In genomic region chr12:47394070-47394469, GRCh38 we compare ENCODE assay signal across 13 cellular contexts.
A peak's percentile ranks its signal among the peaks of the same experiment; 100 is the strongest.
DNase-seq lines count a peak whose midpoint lies in the region; ATAC-seq and TF ChIP-seq lines count a peak whose summit lies in the region.
"Had no signal": no experiment of that assay in that cellular context is flagged by ENCODE, and none has a peak within 500 bp of the region (broad histone marks: within the 10 kb centered on the region; RNA-seq: fewer than 3 reads in every experiment).

No MANE protein-coding gene starts in this region.

- no peaks in the 10 kb centered on the region for H3K79me2 ChIP-seq in Karpas-422 (ENCODE audit: low read length)

- H3K9me3 ChIP-seq in CD8-positive, alpha-beta memory T cell (ENCODE audit: low read length) = no peaks in the 10 kb centered on the region
- H3K9me3 ChIP-seq in Karpas-422 (ENCODE audit: low read length) = no peaks in the 10 kb centered on the region
- peaks cover 0 to 9% of the 10 kb centered on the region in 2 donors for H3K9me3 ChIP-seq in right atrium auricular region
- H3K9me3 ChIP-seq: neutrophil, SJSA1 had no signal

- peaks cover 61% of the 10 kb centered on the region for H3K4me1 ChIP-seq in CD8-positive, alpha-beta memory T cell (ENCODE audit: insufficient read depth, low read length)
- H3K4me1 ChIP-seq in Karpas-422 (ENCODE audit: low read length) (peaks cover 69% of the 10 kb centered on the region), right atrium auricular region (no peaks in the 10 kb centered on the region)

- H3K36me3 Mint-ChIP-seq in CD8-positive, alpha-beta memory T cell = peaks cover 1 to 17% (median 4%) of the 10 kb centered on the region in 3 donors
- peaks cover 47% of the 10 kb centered on the region for H3K36me3 Mint-ChIP-seq in activated T-helper 2 cell treated with anti-CD3 and anti-CD28 coated beads, Interferon-gamma antibody, Interleukin-2, Interleukin-4, amounts not matched to agents 10 μg/mL and 5 μg/mL and 100 μg/mL, durations not matched to agents 14 hours and 24 hours and 36 hours (ENCODE audit: low read depth)
- H3K36me3 Mint-ChIP-seq in natural killer cell = no peaks in the 10 kb centered on the region

- H3K27ac Mint-ChIP-seq in CD8-positive, alpha-beta memory T cell = peak overlapping the region; percentile 90 to 99 (median 96)
- H3K27ac Mint-ChIP-seq in activated T-helper 2 cell treated with anti-CD3 and anti-CD28 coated beads, Interferon-gamma antibody, Interleukin-2, Interleukin-4, amounts not matched to agents 10 μg/mL and 5 μg/mL and 100 μg/mL, durations not matched to agents 14 hours and 24 hours and 36 hours = peak overlapping the region; percentile 83
- peak overlapping the region; percentile 1 to 95 for H3K27ac Mint-ChIP-seq in natural killer cell

- no peaks in the 10 kb centered on the region for H3K36me3 ChIP-seq in CD8-positive, alpha-beta memory T cell (ENCODE audit: insufficient read depth, low read length)
- H3K36me3 ChIP-seq in Karpas-422 (ENCODE audit: insufficient read depth, low read length) (no peaks in the 10 kb centered on the region), right atrium auricular region (no peaks in the 10 kb centered on the region)
- H3K36me3 ChIP-seq: heart left ventricle, neutrophil, SJSA1 had no signal

- H3K27me3 Mint-ChIP-seq in CD8-positive, alpha-beta memory T cell = no peaks in the 10 kb centered on the region
- no peaks in the 10 kb centered on the region for H3K27me3 Mint-ChIP-seq in activated T-helper 2 cell treated with anti-CD3 and anti-CD28 coated beads, Interferon-gamma antibody, Interleukin-2, Interleukin-4, amounts not matched to agents 10 μg/mL and 5 μg/mL and 100 μg/mL, durations not matched to agents 14 hours and 24 hours and 36 hours (ENCODE audit: low read depth)
- no peaks in the 10 kb centered on the region for H3K27me3 Mint-ChIP-seq in natural killer cell (ENCODE audit: low read depth in 2 of 2)

- POLR2A ChIA-PET in CD8-positive, alpha-beta memory T cell (lab: Charles Lee) = interaction anchor here (0.6 to 1.9 kb wide), 4 partner anchors 76 to 316 kb away, joined by 3 to 6 read pairs (median 4); no protein-coding TSS in a partner anchor

- 0 out of 2 replicates have a peak overlapping the region, but pooled peaks have one; percentile 9 for H3K9ac ChIP-seq in Karpas-422 (ENCODE audit: low read length)

- H3K4me3 Mint-ChIP-seq in CD8-positive, alpha-beta memory T cell = peak overlapping the region; percentile 56 to 84 (median 71)
- H3K4me3 Mint-ChIP-seq in activated T-helper 2 cell treated with anti-CD3 and anti-CD28 coated beads, Interferon-gamma antibody, Interleukin-2, Interleukin-4, amounts not matched to agents 10 μg/mL and 5 μg/mL and 100 μg/mL, durations not matched to agents 14 hours and 24 hours and 36 hours (ENCODE audit: low read depth) = peak overlapping the region; percentile 60
- H3K4me3 Mint-ChIP-seq in natural killer cell = no peak overlapping the region

- peak overlapping the region; percentile 65 for H3K4me2 ChIP-seq in Karpas-422 (ENCODE audit: low read depth, low read length, poor library complexity, severe bottlenecking)

- H4K20me1 ChIP-seq in Karpas-422 (ENCODE audit: insufficient read depth, low read depth, low read length) = no peaks in the 10 kb centered on the region

- H3K27me3 ChIP-seq in CD8-positive, alpha-beta memory T cell (ENCODE audit: insufficient read depth, low read length, poor library complexity, severe bottlenecking) = no peaks in the 10 kb centered on the region
- H3K27me3 ChIP-seq in Karpas-422 (ENCODE audit: low read length) (no peaks in the 10 kb centered on the region), right atrium auricular region (no peaks in the 10 kb centered on the region)
- H3K27me3 ChIP-seq: heart left ventricle, neutrophil, SJSA1 had no signal

- H3K9me3 Mint-ChIP-seq in CD8-positive, alpha-beta memory T cell = peaks cover 0 to 9% (median 6%) of the 10 kb centered on the region in 5 donors
- peaks cover 16% of the 10 kb centered on the region for H3K9me3 Mint-ChIP-seq in activated T-helper 2 cell treated with anti-CD3 and anti-CD28 coated beads, Interferon-gamma antibody, Interleukin-2, Interleukin-4, amounts not matched to agents 10 μg/mL and 5 μg/mL and 100 μg/mL, durations not matched to agents 14 hours and 24 hours and 36 hours
- peaks cover 0 to 6% of the 10 kb centered on the region in 2 donors for H3K9me3 Mint-ChIP-seq in natural killer cell

- intact Hi-C loops in activated T-helper 2 cell treated with anti-CD3 and anti-CD28 coated beads, Interferon-gamma antibody, Interleukin-2, Interleukin-4, amounts not matched to agents 10 μg/mL and 5 μg/mL and 100 μg/mL, durations not matched to agents 14 hours and 24 hours and 36 hours (cut with micrococcal nuclease) = loop anchor here (5.0 to 10.0 kb wide), 2 partner anchors 418 to 1179 kb away; no protein-coding TSS in a partner anchor
- intact Hi-C loops in natural killer cell (cut with micrococcal nuclease) = loop anchor here (5.0 to 10.0 kb wide), 3 partner anchors 77 to 421 kb away; partner anchors contain the start of gene HDAC7

- no peak for ATAC-seq in natural killer cell
- ATAC-seq in HG02759 (IDR thresholded peaks at IDR 0.05; ENCODE audit: unreplicated experiment) = no peak
- ATAC-seq: left ventricle myocardium superior had no signal

- H2AFZ ChIP-seq in Karpas-422 (ENCODE audit: low read length) = no peak overlapping the region

- CTCF ChIA-PET in CD8-positive, alpha-beta memory T cell (lab: Charles Lee) = interaction anchor here (1.1 to 2.2 kb wide), 3 partner anchors 33 to 314 kb away, joined by 5 to 6 read pairs (median 5); partner anchors contain the start of genes AMIGO2 and PCED1B

- no peak overlapping the region for H3K27ac ChIP-seq in CD8-positive, alpha-beta memory T cell (ENCODE audit: low read depth, low read length)
- no peak overlapping the region for H3K27ac ChIP-seq in Karpas-422 (ENCODE audit: low read length)
- H3K27ac ChIP-seq in right atrium auricular region = no peak overlapping the region
- H3K27ac ChIP-seq: neutrophil, SJSA1 had no signal

- H3K4me3 ChIP-seq in CD8-positive, alpha-beta memory T cell (ENCODE audit: low read length) = peak overlapping the region; percentile 28
- H3K4me3 ChIP-seq in Karpas-422 (ENCODE audit: low read length) (peak overlapping the region; percentile 5; the same call in 1 of the 2 replicates), right atrium auricular region (no peak overlapping the region)
- H3K4me3 ChIP-seq: heart left ventricle, SJSA1 had no signal

- DNase-seq in CD8-positive, alpha-beta memory T cell = no peak
- DNase-seq in Karpas-422 = no peak
- no peak for DNase-seq in activated T-helper 2 cell treated with anti-CD3 and anti-CD28 coated beads, Interferon-gamma antibody, Interleukin-2, Interleukin-4, amounts not matched to agents 10 μg/mL and 5 μg/mL and 100 μg/mL, durations not matched to agents 14 hours and 24 hours and 36 hours (ENCODE audit: low spot score)
- no peak for DNase-seq in natural killer cell
- DNase-seq in NCI-H2196 (lab: John Stamatoyannopoulos, UW; ENCODE audit: unreplicated experiment) = no peak
- no peak for DNase-seq in right atrium auricular region (ENCODE audit: low spot score)
- DNase-seq: COR-L47, heart left ventricle, left ventricle myocardium superior, NCI-H748 treated with DMSO at 0.1 percent for 48 hours had no signal

- TF ChIP-seq CTCF in natural killer cell (IDR thresholded peaks at IDR 0.05) (no peak), right atrium auricular region (IDR thresholded peaks at IDR 0.05) (no peak)

- H3K4me1 Mint-ChIP-seq in CD8-positive, alpha-beta memory T cell = peaks cover 77 to 86% (median 81%) of the 10 kb centered on the region in 3 donors
- H3K4me1 Mint-ChIP-seq in activated T-helper 2 cell treated with anti-CD3 and anti-CD28 coated beads, Interferon-gamma antibody, Interleukin-2, Interleukin-4, amounts not matched to agents 10 μg/mL and 5 μg/mL and 100 μg/mL, durations not matched to agents 14 hours and 24 hours and 36 hours (ENCODE audit: low read depth) = peaks cover 79% of the 10 kb centered on the region
- H3K4me1 Mint-ChIP-seq in natural killer cell = peaks cover 32 to 42% of the 10 kb centered on the region in 2 donors

- H3K9me2 ChIP-seq in Karpas-422 (replicated peaks; ENCODE audit: insufficient read depth, low read length) = no peaks in the 10 kb centered on the region

Comparison
In these comparisons a context has a peak if more than half of its experiments do, and no peak if none do; other contexts are left out.
1. H3K4me3 ChIP-seq: peak in CD8-positive, alpha-beta memory T cell (single experiment) and Karpas-422 (single experiment); none in right atrium auricular region (0 of 2).
2. Peak in every context shown above with its lines, with median percentiles within 50 percentile points of each other: H3K27ac Mint-ChIP-seq.